1 cellular context compared by ENCODE assay signal in genomic region chr1:51878616-51879336, GRCh38.
A peak's percentile ranks its signal among the peaks of the same experiment; 100 is the strongest.
TF ChIP-seq lines count a peak whose summit lies in the region.

TSS of gene NRDC (minus strand) at chr1:51878727. CDS start at chr1:51878615, 112 bp downstream.

TF ChIP-seq in HepG2, 621 proteins besides CTCF, POLR2A, EP300 and RAD21 (continued from another document and continues in another):
- TF ChIP-seq ZNF770 (CRISPR knock-in tag; IDR thresholded peaks at IDR 0.05) = peak; percentile 79
- TF ChIP-seq, protein P1, sequence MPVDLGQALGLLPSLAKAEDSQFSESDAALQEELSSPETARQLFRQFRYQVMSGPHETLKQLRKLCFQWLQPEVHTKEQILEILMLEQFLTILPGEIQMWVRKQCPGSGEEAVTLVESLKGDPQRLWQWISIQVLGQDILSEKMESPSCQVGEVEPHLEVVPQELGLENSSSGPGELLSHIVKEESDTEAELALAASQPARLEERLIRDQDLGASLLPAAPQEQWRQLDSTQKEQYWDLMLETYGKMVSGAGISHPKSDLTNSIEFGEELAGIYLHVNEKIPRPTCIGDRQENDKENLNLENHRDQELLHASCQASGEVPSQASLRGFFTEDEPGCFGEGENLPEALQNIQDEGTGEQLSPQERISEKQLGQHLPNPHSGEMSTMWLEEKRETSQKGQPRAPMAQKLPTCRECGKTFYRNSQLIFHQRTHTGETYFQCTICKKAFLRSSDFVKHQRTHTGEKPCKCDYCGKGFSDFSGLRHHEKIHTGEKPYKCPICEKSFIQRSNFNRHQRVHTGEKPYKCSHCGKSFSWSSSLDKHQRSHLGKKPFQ (CRISPR knock-in tag; IDR thresholded peaks at IDR 0.05; ENCODE audit: insufficient replicate concordance) = peak; percentile 86
- TF ChIP-seq, protein P2, sequence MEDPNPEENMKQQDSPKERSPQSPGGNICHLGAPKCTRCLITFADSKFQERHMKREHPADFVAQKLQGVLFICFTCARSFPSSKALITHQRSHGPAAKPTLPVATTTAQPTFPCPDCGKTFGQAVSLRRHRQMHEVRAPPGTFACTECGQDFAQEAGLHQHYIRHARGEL (CRISPR knock-in tag; IDR thresholded peaks at IDR 0.05) = no peak
- TF ChIP-seq REST (IDR thresholded peaks at IDR 0.05; ENCODE audit: borderline replicate concordance in 1 of 2, low read depth in 1 of 2, low read length in 2 of 2) = peak in 1 of 2 experiments; percentile 78; a peak in 2 of 4 replicates
- TF ChIP-seq TIGD3 (CRISPR knock-in tag; IDR thresholded peaks at IDR 0.05; ENCODE audit: borderline replicate concordance) = no peak
- TF ChIP-seq ZNF841 (CRISPR knock-in tag; IDR thresholded peaks at IDR 0.05; ENCODE audit: borderline replicate concordance) = no peak
- TF ChIP-seq SKI (IDR thresholded peaks at IDR 0.05; ENCODE audit: partially characterized antibody) = peak; percentile 61
- TF ChIP-seq, protein P3, sequence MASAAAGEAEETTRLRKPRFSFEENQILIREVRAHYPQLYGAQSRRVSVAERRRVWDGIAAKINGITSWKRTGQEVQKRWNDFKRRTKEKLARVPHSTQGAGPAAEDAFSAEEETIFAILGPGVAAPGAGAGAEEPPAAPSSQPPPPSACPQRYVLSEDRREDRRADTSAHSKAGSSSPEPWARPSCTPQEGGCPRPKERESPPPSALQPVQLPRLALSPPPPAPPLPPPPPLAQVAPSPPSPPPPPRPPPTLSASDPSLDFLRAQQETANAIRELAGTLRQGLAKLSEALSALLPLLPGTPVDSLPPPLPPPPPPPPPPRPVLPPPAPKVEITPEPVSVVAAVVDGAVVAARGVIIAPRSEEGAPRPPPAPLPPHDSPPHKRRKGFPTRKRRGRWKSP (CRISPR knock-in tag; IDR thresholded peaks at IDR 0.05) = peak; percentile 52; the same call in 1 of the 2 replicates
- TF ChIP-seq U2AF2 (IDR thresholded peaks at IDR 0.05; ENCODE audit: low read depth, low read length) = 0 out of 2 replicates have a peak, but pooled peaks have one; percentile 42
- TF ChIP-seq ZNF446 (CRISPR knock-in tag; IDR thresholded peaks at IDR 0.05) = no peak
- no peak for TF ChIP-seq TEAD2 (CRISPR knock-in tag; IDR thresholded peaks at IDR 0.05)
- TF ChIP-seq, protein P4, sequence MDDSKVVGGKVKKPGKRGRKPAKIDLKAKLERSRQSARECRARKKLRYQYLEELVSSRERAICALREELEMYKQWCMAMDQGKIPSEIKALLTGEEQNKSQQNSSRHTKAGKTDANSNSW (CRISPR knock-in tag; IDR thresholded peaks at IDR 0.05; ENCODE audit: borderline replicate concordance) = no peak
- TF ChIP-seq LBX2 (CRISPR knock-in tag; IDR thresholded peaks at IDR 0.05; ENCODE audit: borderline replicate concordance) = no peak
- TF ChIP-seq MAF1 (CRISPR knock-in tag; IDR thresholded peaks at IDR 0.05; ENCODE audit: borderline replicate concordance) = no peak
- TF ChIP-seq KLF11 (CRISPR knock-in tag; IDR thresholded peaks at IDR 0.05) = 0 out of 2 replicates have a peak, but pooled peaks have one; percentile 34
- peak; percentile 54; the same call in 1 of the 2 replicates for TF ChIP-seq KLF6 (CRISPR knock-in tag; IDR thresholded peaks at IDR 0.05)
- TF ChIP-seq NR1H2 (CRISPR knock-in tag; IDR thresholded peaks at IDR 0.05; ENCODE audit: borderline replicate concordance, low read depth) = 0 out of 2 replicates have a peak, but pooled peaks have one; percentile 49
- no peak; the same call in 1 of the 2 replicates for TF ChIP-seq ZNF142 (CRISPR knock-in tag; IDR thresholded peaks at IDR 0.05)
- TF ChIP-seq ZSCAN29 (CRISPR knock-in tag; conservative IDR thresholded peaks at IDR 0.05) = peak; percentile 56; the same call in 1 of the 2 replicates
- TF ChIP-seq MXI1 (IDR thresholded peaks at IDR 0.05; ENCODE audit: borderline replicate concordance, low read depth, low read length) = peak; percentile 52; the same call in 1 of the 3 replicates
- no peak for TF ChIP-seq ZNF253 (CRISPR knock-in tag; IDR thresholded peaks at IDR 0.05; ENCODE audit: borderline replicate concordance)
- no peak for TF ChIP-seq KLF12 (CRISPR knock-in tag; IDR thresholded peaks at IDR 0.05; ENCODE audit: borderline replicate concordance)
- TF ChIP-seq ZNF691 (CRISPR knock-in tag; IDR thresholded peaks at IDR 0.05; ENCODE audit: borderline replicate concordance, low read depth) = peak; percentile 70
- no peak for TF ChIP-seq ZNF160 (CRISPR knock-in tag; IDR thresholded peaks at IDR 0.05)
- TF ChIP-seq ZNF724P (CRISPR knock-in tag; IDR thresholded peaks at IDR 0.05; ENCODE audit: borderline replicate concordance) = no peak
- 0 out of 2 replicates have a peak, but pooled peaks have one; percentile 20 for TF ChIP-seq ZNF34 (CRISPR knock-in tag; IDR thresholded peaks at IDR 0.05; ENCODE audit: borderline replicate concordance)
- no peak for TF ChIP-seq ZNF713 (CRISPR knock-in tag; IDR thresholded peaks at IDR 0.05)
- TF ChIP-seq PAWR (CRISPR knock-in tag; IDR thresholded peaks at IDR 0.05; ENCODE audit: borderline replicate concordance) = no peak
- TF ChIP-seq ZNF205 (CRISPR knock-in tag; IDR thresholded peaks at IDR 0.05) = 0 out of 2 replicates have a peak, but pooled peaks have one; percentile 32
- TF ChIP-seq LCORL (IDR thresholded peaks at IDR 0.05) = no peak
- TF ChIP-seq LCORL (CRISPR knock-in tag; IDR thresholded peaks at IDR 0.05) = no peak
- TF ChIP-seq ZNF562 (CRISPR knock-in tag; IDR thresholded peaks at IDR 0.05; ENCODE audit: borderline replicate concordance) = no peak
- TF ChIP-seq ZZZ3 (CRISPR knock-in tag; IDR thresholded peaks at IDR 0.05; ENCODE audit: borderline replicate concordance) = peak; percentile 62; the same call in 1 of the 2 replicates
- TF ChIP-seq TAF15 (IDR thresholded peaks at IDR 0.05; ENCODE audit: low read depth, low read length, poor library complexity, severe bottlenecking) = peak; percentile 81
- peak; percentile 54; the same call in 1 of the 2 replicates for TF ChIP-seq ZNF431 (CRISPR knock-in tag; IDR thresholded peaks at IDR 0.05; ENCODE audit: borderline replicate concordance, low read depth)
- TF ChIP-seq SSRP1 (CRISPR knock-in tag; IDR thresholded peaks at IDR 0.05) = no peak
- TF ChIP-seq MEF2D (CRISPR knock-in tag; IDR thresholded peaks at IDR 0.05) = no peak
- TF ChIP-seq, protein P5, sequence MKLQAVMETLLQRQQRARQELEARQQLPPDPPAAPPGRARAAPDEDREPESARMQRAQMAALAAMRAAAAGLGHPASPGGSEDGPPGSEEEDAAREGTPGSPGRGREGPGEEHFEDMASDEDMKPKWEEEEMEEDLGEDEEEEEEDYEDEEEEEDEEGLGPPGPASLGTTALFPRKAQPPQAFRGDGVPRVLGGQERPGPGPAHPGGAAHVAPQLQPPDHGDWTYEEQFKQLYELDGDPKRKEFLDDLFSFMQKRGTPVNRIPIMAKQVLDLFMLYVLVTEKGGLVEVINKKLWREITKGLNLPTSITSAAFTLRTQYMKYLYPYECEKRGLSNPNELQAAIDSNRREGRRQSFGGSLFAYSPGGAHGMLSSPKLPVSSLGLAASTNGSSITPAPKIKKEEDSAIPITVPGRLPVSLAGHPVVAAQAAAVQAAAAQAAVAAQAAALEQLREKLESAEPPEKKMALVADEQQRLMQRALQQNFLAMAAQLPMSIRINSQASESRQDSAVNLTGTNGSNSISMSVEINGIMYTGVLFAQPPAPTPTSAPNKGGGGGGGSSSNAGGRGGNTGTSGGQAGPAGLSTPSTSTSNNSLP (IDR thresholded peaks at IDR 0.05; ENCODE audit: low read depth, low read length) = no peak
- peak; percentile 30 for TF ChIP-seq ZSCAN31 (CRISPR knock-in tag; IDR thresholded peaks at IDR 0.05; ENCODE audit: low read depth)
- TF ChIP-seq ZNF432 (CRISPR knock-in tag; IDR thresholded peaks at IDR 0.05; ENCODE audit: borderline replicate concordance) = no peak
